ENCODE assay signal across 24 cellular contexts in genomic region chr10:95300140-95300539, GRCh38. TPM values are rescaled to one million over a fixed set of nuclear protein-coding genes. Genes with fewer than 3 reads are reported as not detected.
A peak's percentile ranks its signal among the peaks of the same experiment; 100 is the strongest.
DNase-seq lines count a peak whose midpoint lies in the region; ATAC-seq, FAIRE-seq and TF ChIP-seq lines count a peak whose summit lies in the region.
"Had no signal": no experiment of that assay in that cellular context is flagged by ENCODE, and none has a peak within 500 bp of the region (broad histone marks: within the 10 kb centered on the region; RNA-seq: fewer than 3 reads in every experiment).

No MANE protein-coding gene starts in this region.

- H3K27me3 ChIP-seq in K562 (ENCODE audit: control insufficient read depth in 2 of 2, insufficient read depth in 2 of 2, low read length in 2 of 2): no peaks in the 10 kb centered on the region
- H3K27me3 ChIP-seq: BE2C had no signal

- no peak for FAIRE-seq in K562 (lab: Jason Lieb, UNC)
- FAIRE-seq: A549, D721Med, GM12892, H54 had no signal

- H3K9me1 ChIP-seq in K562 (ENCODE audit: control insufficient read depth, insufficient read depth, low read length): no peaks in the 10 kb centered on the region

- no peak overlapping the region for H3K4me2 ChIP-seq in K562 (ENCODE audit: insufficient read depth, low read length)
- H3K4me2 ChIP-seq: A549 had no signal

- in situ Hi-C loops in K562 (cut with MboI): no loop called here

- WGBS in K562 (ENCODE audit: insufficient coverage, low coverage, missing lambda C conversion rate): 52% methylated on average over 3 of the region's 3 CpGs

- H3K36me3 ChIP-seq in HEK293 (ENCODE audit: control insufficient read depth in 2 of 2, insufficient read depth in 1 of 2, low read length in 2 of 2): no peaks in the 10 kb centered on the region
- H3K36me3 ChIP-seq in K562 (ENCODE audit: control insufficient read depth, insufficient read depth, low read length): no peaks in the 10 kb centered on the region
- H3K36me3 ChIP-seq: BE2C; BLaER1 treated with 17β-estradiol and CSF1 and Interleukin-3, amounts not matched to agents 10 nM and 100 nM; HAP-1 had no signal

- DNase-seq in NCI-H82 (lab: John Stamatoyannopoulos, UW) (peak; percentile 51), NCI-H82 treated with DMSO at 0.1 percent for 48 hours (lab: John Stamatoyannopoulos, UW; ENCODE audit: unreplicated experiment) (no peak), K562 (ENCODE audit: extremely low read depth in 1 of 4, low spot score in 3 of 4) (no peak), Right ventricle myocardium superior (no peak), DMS 273 treated with DMSO at 0.1 percent for 48 hours (lab: John Stamatoyannopoulos, UW) (no peak)
- DNase-seq: 8988T; ACHN; AML-193; BE2C; CD4-positive, alpha-beta T cell; CD8-positive, alpha-beta memory T cell; DMS53; DMS79 treated with DMSO at 0.1 percent for 48 hours; GF-D8; GOT3 had no signal

- H3K27ac ChIP-seq in HEK293 (ENCODE audit: extremely low read depth, low read depth, low read length): no peak overlapping the region
- no peak overlapping the region for H3K27ac ChIP-seq in K562 (ENCODE audit: extremely low read depth, low read depth, low read length)
- H3K27ac ChIP-seq: A549; BLaER1 treated with 17β-estradiol and CSF1 and Interleukin-3, amounts not matched to agents 10 nM and 100 nM had no signal

- H3K9me3 ChIP-seq in HEK293 (ENCODE audit: control insufficient read depth, insufficient read depth, low read depth, low read length) (no peaks in the 10 kb centered on the region), K562 (replicated peaks; ENCODE audit: control insufficient read depth, insufficient read depth, low read depth, low read length) (no peaks in the 10 kb centered on the region)
- H3K9me3 ChIP-seq: A549; BE2C; BLaER1 treated with 17β-estradiol and CSF1 and Interleukin-3, amounts not matched to agents 10 nM and 100 nM; HAP-1 had no signal

- CTCF ChIA-PET in HEK293 (lab: Yijun Ruan, JAX): no interaction called here
- CTCF ChIA-PET in K562 (lab: Yijun Ruan, JAX; ENCODE audit: low intra/inter-chr PET ratio): no interaction called here

- intact Hi-C loops in K562 (cut with micrococcal nuclease) (no loop called here), Right ventricle myocardium superior (cut with DNase I) (no loop called here)

- H3K4me3 ChIP-seq in HEK293 (ENCODE audit: low read depth, low read length) (no peak overlapping the region), K562 (no peak overlapping the region)
- H3K4me3 ChIP-seq: A549; BLaER1 treated with 17β-estradiol and CSF1 and Interleukin-3, amounts not matched to agents 10 nM and 100 nM; HAP-1 had no signal

- POLR2A ChIA-PET in HEK293 (lab: Yijun Ruan, JAX) (no interaction called here), K562 (lab: Yijun Ruan, JAX) (no interaction called here)

- TF ChIP-seq EP300 in K562 (IDR thresholded peaks at IDR 0.05; ENCODE audit: low read length): no peak

- ATAC-seq in K562 (no peak), Right ventricle myocardium superior (ENCODE audit: poor library complexity) (no peak), HG02763 (IDR thresholded peaks at IDR 0.05; ENCODE audit: unreplicated experiment) (no peak)
- ATAC-seq: A549 had no signal

- BruUV-seq in K562 (replicated peaks; lab: Mats Ljungman, UMichigan): no TSS peak

- no peak for TF ChIP-seq RAD21 in K562 (CRISPR knock-in tag; conservative IDR thresholded peaks at IDR 0.05 in 1 of 2, IDR thresholded peaks at IDR 0.05 in 1 of 2)

- H3K79me2 ChIP-seq in K562 (ENCODE audit: control insufficient read depth, insufficient read depth, low read length): no peaks in the 10 kb centered on the region

- 0 out of 2 replicates have a peak overlapping the region, but pooled peaks have one; percentile 32 for H2AFZ ChIP-seq in K562 (ENCODE audit: low read depth, low read length)

- H4K20me1 ChIP-seq in K562 (replicated peaks; ENCODE audit: control insufficient read depth, insufficient read depth, low read length): no peaks in the 10 kb centered on the region
- H4K20me1 ChIP-seq: BLaER1 treated with 17β-estradiol and CSF1 and Interleukin-3, amounts not matched to agents 10 nM and 100 nM had no signal

- peaks cover 5% of the 10 kb centered on the region for H3K4me1 ChIP-seq in HEK293 (ENCODE audit: control insufficient read depth, insufficient read depth, low read length)
- H3K4me1 ChIP-seq in K562 (replicated peaks in 1 of 2; ENCODE audit: control insufficient read depth in 2 of 2, insufficient read depth in 2 of 2, low read length in 2 of 2): peaks cover 40 to 45% of the 10 kb centered on the region in 2 experiments
- H3K4me1 ChIP-seq: BE2C had no signal

- TF ChIP-seq CTCF in HEK293 (tag by site-specific recombination; IDR thresholded peaks at IDR 0.05) (no peak), K562 (IDR thresholded peaks at IDR 0.05 in 2 of 3, conservative IDR thresholded peaks at IDR 0.05 in 1 of 3; ENCODE audit: insufficient read depth in 2 of 3, low read depth in 1 of 3, low read length in 3 of 3) (no peak)

- no peak for TF ChIP-seq POLR2A in K562 (conservative IDR thresholded peaks at IDR 0.05)

- no peak overlapping the region for H3K9ac ChIP-seq in K562 (ENCODE audit: insufficient read depth in 1 of 2, low read depth in 2 of 2, low read length in 2 of 2)
- H3K9ac ChIP-seq: BLaER1 treated with 17β-estradiol and CSF1 and Interleukin-3, amounts not matched to agents 10 nM and 100 nM had no signal

TF ChIP-seq in K562, 482 proteins besides CTCF, POLR2A, EP300 and RAD21:
- TF ChIP-seq NFIC (IDR thresholded peaks at IDR 0.05) (peak; percentile 38), MCM3 (IDR thresholded peaks at IDR 0.05) (no peak)
TF ChIP-seq in K562: peak in this region for 1.

RNA-seq across cellular contexts. Expression of gene PDLIM1, which starts 9.3 kb away (rescaled TPM):
- total RNA-seq in K562 (2011; cell fraction: chromatin; rRNA removed; ENCODE audit: low replicate concordance): 33.7 and 36.9 TPM in 2 replicates
- 27.2 and 28.5 TPM in 2 replicates for total RNA-seq in K562 (2011; cell fraction: nucleolus; rRNA removed)
- total RNA-seq in K562 (2011; cell fraction: nucleoplasm; rRNA removed): 37.0 and 40.4 TPM in 2 replicates
- 19.8 and 23.9 TPM in 2 replicates for total RNA-seq in K562 (2014; rRNA removed)
- 39.1 and 41.6 TPM in 2 replicates for total RNA-seq in K562 (2014; rRNA removed; fragmentation: Illumina TruSeq; extraction: Trizol)
- total RNA-seq in K562 (2015; rRNA removed; fragmentation: Illumina TruSeq; extraction: Trizol): 29.6 and 32.7 TPM in 2 replicates
- 110 and 116 TPM in 2 replicates for total RNA-seq in K562 (2021)
- polyA plus RNA-seq in K562 (2011; rRNA removed): 47.3 and 71.2 TPM in 2 replicates
- polyA plus RNA-seq in K562 (2011; cell fraction: cytosol; rRNA removed): 79.5 and 97.2 TPM in 2 replicates
- polyA plus RNA-seq in K562 (2011; cell fraction: nucleus; rRNA removed): 42.8 and 45.8 TPM in 2 replicates
- 144 and 169 TPM in 2 replicates for polyA plus RNA-seq in K562 (2012)
- polyA plus RNA-seq in K562 (2014; fragmentation: Illumina TruSeq; extraction: Trizol): 128 and 164 TPM in 2 replicates
- polyA plus RNA-seq in K562 (2014; fragmentation: Nextera tagmentation; extraction: Ambion mirVana): 10 to 100 TPM; 25.6 to 32.9 TPM
- 56.5 and 59.1 TPM in 2 replicates for polyA plus RNA-seq in K562 (2014; rRNA removed)
- polyA minus RNA-seq in K562 (2011; rRNA and poly(A)+ RNA removed): 68.9 and 82.4 TPM in 2 replicates
- polyA minus RNA-seq in K562 (2011; cell fraction: cytosol; rRNA and poly(A)+ RNA removed): 67.6 and 71.5 TPM in 2 replicates
- polyA minus RNA-seq in K562 (2011; cell fraction: nucleus; rRNA and poly(A)+ RNA removed): 14.0 and 21.2 TPM in 2 replicates
- 226 TPM for total RNA-seq in Right ventricle myocardium superior
- total RNA-seq: G401 had no signal
